In genomic region chr6:170344631-170345576, GRCh38 we compare ENCODE assay signal across 9 cellular contexts. TPM values are rescaled to one million over a fixed set of nuclear protein-coding genes. Genes with fewer than 3 reads are reported as not detected.
A peak's percentile ranks its signal among the peaks of the same experiment; 100 is the strongest.
DNase-seq lines count a peak whose midpoint lies in the region; ATAC-seq and TF ChIP-seq lines count a peak whose summit lies in the region.
"Had no signal": no experiment of that assay in that cellular context is flagged by ENCODE, and none has a peak within 500 bp of the region (broad histone marks: within the 10 kb centered on the region; RNA-seq: fewer than 3 reads in every experiment).

No MANE protein-coding gene starts in this region.

- peaks cover 27% of the 10 kb centered on the region; the same call in 1 of the 2 replicates for H3K36me3 ChIP-seq in Loucy (ENCODE audit: insufficient read depth, low read length)
- no peaks in the 10 kb centered on the region for H3K36me3 ChIP-seq in breast epithelium
- peaks cover 23% of the 10 kb centered on the region for H3K36me3 ChIP-seq in CD8-positive, alpha-beta T cell (ENCODE audit: insufficient read depth, low read length)

- H3K4me1 ChIP-seq in Loucy (ENCODE audit: insufficient read depth, low read length, poor library complexity, severe bottlenecking), result peaks cover 22% of the 10 kb centered on the region
- peaks cover 0 to 3% of the 10 kb centered on the region in 2 donors for H3K4me1 ChIP-seq in breast epithelium
- no peaks in the 10 kb centered on the region for H3K4me1 ChIP-seq in CD8-positive, alpha-beta T cell (ENCODE audit: insufficient read depth, low read length)

- no peak for TF ChIP-seq CTCF in Loucy (conservative IDR thresholded peaks at IDR 0.05; ENCODE audit: low read length)
- no peak for TF ChIP-seq CTCF in breast epithelium (IDR thresholded peaks at IDR 0.05)
- TF ChIP-seq CTCF in CD8-positive, alpha-beta T cell (IDR thresholded peaks at IDR 0.05), result no peak

- H3K27me3 ChIP-seq in Loucy (ENCODE audit: insufficient read depth, low read length, poor library complexity, severe bottlenecking) (no peaks in the 10 kb centered on the region), breast epithelium (no peaks in the 10 kb centered on the region)
- H3K27me3 ChIP-seq in CD8-positive, alpha-beta T cell (ENCODE audit: insufficient read depth, low read length), result no peaks in the 10 kb centered on the region

- ATAC-seq in CD8-positive, alpha-beta T cell, result no peak
- ATAC-seq in GM21381 (IDR thresholded peaks at IDR 0.05; ENCODE audit: unreplicated experiment), result no peak

- H3K4me3 Mint-ChIP-seq in activated CD4-positive, alpha-beta T cell treated with anti-CD3 and anti-CD28 coated beads, Interleukin-2, amount 10 ng/mL, durations not matched to agents 24 days and 14 days, result peak overlapping the region; percentile 51
- no peak overlapping the region for H3K4me3 Mint-ChIP-seq in CD8-positive, alpha-beta T cell

- H3K27ac ChIP-seq in breast epithelium, result peak overlapping the region; percentile 14 to 45
- no peak overlapping the region for H3K27ac ChIP-seq in CD8-positive, alpha-beta T cell (ENCODE audit: low read depth, low read length)

- POLR2A ChIA-PET in CD8-positive, alpha-beta T cell (lab: Charles Lee), result no interaction called here

- intact Hi-C loops in activated CD4-positive, alpha-beta T cell treated with anti-CD3 and anti-CD28 coated beads, Interleukin-2, amount 10 ng/mL, durations not matched to agents 24 days and 14 days (cut with micrococcal nuclease), result no loop called here
- intact Hi-C loops in breast epithelium (cut with DNase I; ENCODE audit: low total_unique reads), result no loop called here
- intact Hi-C loops in CD8-positive, alpha-beta T cell (cut with DNase I, micrococcal nuclease), result no loop called here

- H3K79me2 ChIP-seq in Loucy (ENCODE audit: insufficient read depth, low read length), result peaks cover 5% of the 10 kb centered on the region; the same call in 1 of the 2 replicates

- H3K9me3 Mint-ChIP-seq in activated CD4-positive, alpha-beta T cell treated with anti-CD3 and anti-CD28 coated beads, Interleukin-2, amount 10 ng/mL, durations not matched to agents 24 days and 14 days, result peaks cover 4% of the 10 kb centered on the region
- no peaks in the 10 kb centered on the region for H3K9me3 Mint-ChIP-seq in CD8-positive, alpha-beta T cell

- peak overlapping the region; percentile 11 for H3K4me2 ChIP-seq in Loucy (ENCODE audit: low read depth, low read length, poor library complexity, severe bottlenecking)

- H3K9me2 ChIP-seq in Loucy (replicated peaks; ENCODE audit: low read depth, low read length), result no peaks in the 10 kb centered on the region

- H3F3A ChIP-seq in Loucy (ENCODE audit: low read depth), result no peaks in the 10 kb centered on the region

- no peaks in the 10 kb centered on the region for H3K27me3 Mint-ChIP-seq in activated CD4-positive, alpha-beta T cell treated with anti-CD3 and anti-CD28 coated beads, Interleukin-2, amount 10 ng/mL, durations not matched to agents 24 days and 14 days
- no peaks in the 10 kb centered on the region for H3K27me3 Mint-ChIP-seq in CD8-positive, alpha-beta T cell (ENCODE audit: low read depth)

- CTCF ChIA-PET in CD8-positive, alpha-beta T cell (lab: Charles Lee), result no interaction called here

- DNase-seq in activated CD4-positive, alpha-beta T cell treated with anti-CD3 and anti-CD28 coated beads, Interleukin-2, amount 10 ng/mL, durations not matched to agents 24 days and 14 days, result peak; percentile 62
- no peak for DNase-seq in activated CD4-positive, alpha-beta T cell treated with anti-CD3 and anti-CD28 coated beads, Interleukin-2, amount 50 U/mL, for 48 hours
- DNase-seq in breast epithelium (ENCODE audit: low spot score in 2 of 2), result no peak
- peak; percentile 45 for DNase-seq in myocyte (ENCODE audit: low read depth)
- DNase-seq in CD8-positive, alpha-beta T cell, result no peak
- DNase-seq in NCI-H748 treated with DMSO at 0.1 percent for 48 hours (lab: John Stamatoyannopoulos, UW), result no peak
- DNase-seq: DND-41 had no signal

- H3K4me3 ChIP-seq in Loucy (ENCODE audit: low read length, poor library complexity, severe bottlenecking) (no peak overlapping the region), breast epithelium (no peak overlapping the region)
- H3K4me3 ChIP-seq in CD8-positive, alpha-beta T cell (ENCODE audit: low read depth, low read length), result no peak overlapping the region

- peaks cover 34% of the 10 kb centered on the region for H3K36me3 Mint-ChIP-seq in activated CD4-positive, alpha-beta T cell treated with anti-CD3 and anti-CD28 coated beads, Interleukin-2, amount 10 ng/mL, durations not matched to agents 24 days and 14 days (ENCODE audit: low read depth)
- peaks cover 85% of the 10 kb centered on the region for H3K36me3 Mint-ChIP-seq in CD8-positive, alpha-beta T cell

- peaks cover 37% of the 10 kb centered on the region for H3K4me1 Mint-ChIP-seq in activated CD4-positive, alpha-beta T cell treated with anti-CD3 and anti-CD28 coated beads, Interleukin-2, amount 10 ng/mL, durations not matched to agents 24 days and 14 days
- H3K4me1 Mint-ChIP-seq in CD8-positive, alpha-beta T cell (ENCODE audit: low read depth), result peaks cover 13% of the 10 kb centered on the region

- H3K9me3 ChIP-seq in Loucy (ENCODE audit: insufficient read depth, low read depth, low read length) (no peaks in the 10 kb centered on the region), breast epithelium (no peaks in the 10 kb centered on the region)
- no peaks in the 10 kb centered on the region for H3K9me3 ChIP-seq in CD8-positive, alpha-beta T cell (ENCODE audit: low read length)

- no peak overlapping the region for H2AFZ ChIP-seq in Loucy (ENCODE audit: low read length)

- H4K20me1 ChIP-seq in Loucy (ENCODE audit: insufficient read depth, low read length, poor library complexity, severe bottlenecking), result no peaks in the 10 kb centered on the region

- peak overlapping the region; percentile 79 for H3K27ac Mint-ChIP-seq in activated CD4-positive, alpha-beta T cell treated with anti-CD3 and anti-CD28 coated beads, Interleukin-2, amount 10 ng/mL, durations not matched to agents 24 days and 14 days
- no peak overlapping the region for H3K27ac Mint-ChIP-seq in CD8-positive, alpha-beta T cell

- no peak for TF ChIP-seq POLR2A in breast epithelium (IDR thresholded peaks at IDR 0.05)

- no peak overlapping the region for H3K9ac ChIP-seq in Loucy (ENCODE audit: low read depth, low read length, poor library complexity, severe bottlenecking)

RNA-seq across cellular contexts. Expression of gene FAM120B, which starts 38.3 kb away (rescaled TPM):
- 18.7 and 19.3 TPM in 2 replicates for total RNA-seq in activated CD4-positive, alpha-beta T cell treated with anti-CD3 and anti-CD28 coated beads, Interleukin-2, amount 10 ng/mL, durations not matched to agents 24 days and 14 days
- total RNA-seq in breast epithelium (10 to 100 TPM; 28.8 to 35.0 (median 33.8) TPM), myocyte (14.9 and 18.1 TPM in 2 replicates)
- 18.8 TPM for polyA plus RNA-seq in myocyte (2012)
- 10 to 100 TPM; 24.0 to 25.3 TPM for total RNA-seq in CD8-positive, alpha-beta T cell

RNA-seq across cellular contexts. Expression of gene DLL1, which starts 54.0 kb away (rescaled TPM):
- 0.17 TPM in 1 of 2 replicates, not detected in the other for total RNA-seq in activated CD4-positive, alpha-beta T cell treated with anti-CD3 and anti-CD28 coated beads, Interleukin-2, amount 10 ng/mL, durations not matched to agents 24 days and 14 days
- 10 to 100 TPM in 2 of 3 donors, 1 to 10 TPM in 1; 3.8 to 26.9 (median 12.3) TPM for total RNA-seq in breast epithelium
- 38.7 and 71.8 TPM in 2 replicates for total RNA-seq in myocyte
- 9.8 TPM for polyA plus RNA-seq in myocyte (2012)
- 10 to 100 TPM; 17.8 to 19.9 TPM for total RNA-seq in CD8-positive, alpha-beta T cell

Comparison
In these comparisons a context has a peak if more than half of its experiments do, and no peak if none do; other contexts are left out.
1. DNase-seq: peak in activated CD4-positive, alpha-beta T cell treated with anti-CD3 and anti-CD28 coated beads, Interleukin-2, amount 10 ng/mL, durations not matched to agents 24 days and 14 days (single experiment) and myocyte (single experiment); none in activated CD4-positive, alpha-beta T cell treated with anti-CD3 and anti-CD28 coated beads, Interleukin-2, amount 50 U/mL, for 48 hours (0 of 2), breast epithelium (0 of 2), CD8-positive, alpha-beta T cell (0 of 7) and NCI-H748 treated with DMSO at 0.1 percent for 48 hours (single experiment).